Comparison of ENCODE assay signal across 7 cellular contexts in genomic region chr16:2032285-2033056, GRCh38. TPM values are rescaled to one million over a fixed set of nuclear protein-coding genes. Genes with fewer than 3 reads are reported as not detected.
DNase-seq lines count a peak whose midpoint lies in the region; ATAC-seq, FAIRE-seq and TF ChIP-seq lines count a peak whose summit lies in the region.
"Had no signal": no experiment of that assay in that cellular context is flagged by ENCODE, and none has a peak within 500 bp of the region (broad histone marks: within the 10 kb centered on the region; RNA-seq: fewer than 3 reads in every experiment).

No MANE protein-coding gene starts in this region.

- H3K9me3 Mint-ChIP-seq in activated CD8-positive, alpha-beta T cell treated with anti-CD3 and anti-CD28 coated beads for 36 hours: no peaks in the 10 kb centered on the region

- peaks cover 6% of the 10 kb centered on the region for H3K27me3 Mint-ChIP-seq in activated CD8-positive, alpha-beta T cell treated with anti-CD3 and anti-CD28 coated beads for 36 hours

- H3K27ac Mint-ChIP-seq in activated CD8-positive, alpha-beta T cell treated with anti-CD3 and anti-CD28 coated beads for 36 hours: no peak overlapping the region

- H3K36me3 Mint-ChIP-seq in activated CD8-positive, alpha-beta T cell treated with anti-CD3 and anti-CD28 coated beads for 36 hours (ENCODE audit: low read depth): no peaks in the 10 kb centered on the region

- H3K9ac ChIP-seq in kidney (ENCODE audit: low read length in 2 of 2): no peak overlapping the region

- H3K4me1 ChIP-seq in kidney (ENCODE audit: control insufficient read depth in 1 of 2, insufficient read depth in 1 of 2, low read depth in 1 of 2, low read length in 2 of 2): peaks cover 0 to 37% of the 10 kb centered on the region in 2 donors

- intact Hi-C loops in activated CD8-positive, alpha-beta T cell treated with anti-CD3 and anti-CD28 coated beads for 36 hours (cut with micrococcal nuclease): no loop called here
- intact Hi-C loops in kidney (cut with DNase I): no loop called here

- peaks cover 0 to 3% of the 10 kb centered on the region in 2 donors for H3K36me3 ChIP-seq in kidney (ENCODE audit: control insufficient read depth in 1 of 2, insufficient read depth in 2 of 2, low read length in 2 of 2)

- POLR2A ChIA-PET in activated CD8-positive, alpha-beta T cell treated with anti-CD3 and anti-CD28 coated beads for 36 hours (lab: Charles Lee): interaction anchor here (0.7 to 0.9 kb wide), 3 partner anchors 42 to 123 kb away, joined by 3 to 4 read pairs (median 3); partner anchors contain the start of gene TRAF7

- H3K4me1 Mint-ChIP-seq in activated CD8-positive, alpha-beta T cell treated with anti-CD3 and anti-CD28 coated beads for 36 hours (ENCODE audit: low read depth): peaks cover 2% of the 10 kb centered on the region

- peak overlapping the region; percentile 76 to 82 for H3K27ac ChIP-seq in kidney (ENCODE audit: low read depth in 2 of 2, low read length in 2 of 2)

- CTCF ChIA-PET in activated CD8-positive, alpha-beta T cell treated with anti-CD3 and anti-CD28 coated beads for 36 hours (lab: Charles Lee): interaction anchor here (1.1 kb wide), 1 partner anchor 108 kb away, joined by 3 read pairs; no protein-coding TSS in a partner anchor

- peak overlapping the region in 1 of 2 donors; percentile 60 for H3K4me3 ChIP-seq in kidney (ENCODE audit: low read length in 2 of 2)

- no peak for TF ChIP-seq CTCF in activated CD8-positive, alpha-beta T cell treated with anti-CD3 and anti-CD28 coated beads for 36 hours (IDR thresholded peaks at IDR 0.05)
- no peak for TF ChIP-seq CTCF in kidney (IDR thresholded peaks at IDR 0.05; ENCODE audit: borderline replicate concordance, extremely low read depth, insufficient read depth)

- no peak for FAIRE-seq in kidney (lab: Jason Lieb, UNC)
- FAIRE-seq: endometrium had no signal

- ATAC-seq in activated CD8-positive, alpha-beta T cell treated with anti-CD3 and anti-CD28 coated beads for 36 hours: peak; percentile 25
- no peak for ATAC-seq in HG03469 (IDR thresholded peaks at IDR 0.05; ENCODE audit: unreplicated experiment)

- H3K9me3 ChIP-seq in kidney (ENCODE audit: control insufficient read depth in 1 of 2, low read length in 2 of 2): no peaks in the 10 kb centered on the region

- DNase-seq in activated CD8-positive, alpha-beta T cell treated with anti-CD3 and anti-CD28 coated beads for 36 hours: no peak
- no peak for DNase-seq in kidney
- peak; percentile 50 for DNase-seq in superior temporal gyrus (ENCODE audit: extremely low spot score)
- DNase-seq in NCI-H2227 (lab: John Stamatoyannopoulos, UW; ENCODE audit: unreplicated experiment): no peak
- DNase-seq in stimulated activated CD4-positive, alpha-beta T cell treated with anti-CD3 and anti-CD28 coated beads, Interleukin-4, amount 100 ng/mL, for 24 hours: no peak

- H3K4me3 Mint-ChIP-seq in activated CD8-positive, alpha-beta T cell treated with anti-CD3 and anti-CD28 coated beads for 36 hours: no peak overlapping the region

RNA-seq across cellular contexts. Expression of gene NHERF2, which starts 5.8 kb away (rescaled TPM):
- 1 to 10 TPM; 2.8 to 3.0 TPM for total RNA-seq in activated CD8-positive, alpha-beta T cell treated with anti-CD3 and anti-CD28 coated beads for 36 hours
- total RNA-seq in kidney: 238 TPM
- polyA plus RNA-seq in kidney (ENCODE audit: insufficient read depth, low read depth, low replicate concordance): 405 TPM

RNA-seq across cellular contexts. Expression of gene NPW, which starts 12.9 kb away (rescaled TPM):
- 10 to 100 TPM; 24.3 to 28.3 TPM for total RNA-seq in activated CD8-positive, alpha-beta T cell treated with anti-CD3 and anti-CD28 coated beads for 36 hours
- not detected for total RNA-seq in kidney
- not detected for polyA plus RNA-seq in kidney (ENCODE audit: insufficient read depth, low read depth, low replicate concordance)

RNA-seq across cellular contexts. Expression of gene NTHL1, which starts 15.2 kb away (rescaled TPM):
- 10 to 100 TPM; 28.2 to 29.8 TPM for total RNA-seq in activated CD8-positive, alpha-beta T cell treated with anti-CD3 and anti-CD28 coated beads for 36 hours
- total RNA-seq in kidney: 15.3 TPM
- 36.0 TPM for polyA plus RNA-seq in kidney (ENCODE audit: insufficient read depth, low read depth, low replicate concordance)

RNA-seq across cellular contexts. Expression of gene TSC2, which starts 15.3 kb away (rescaled TPM):
- total RNA-seq in activated CD8-positive, alpha-beta T cell treated with anti-CD3 and anti-CD28 coated beads for 36 hours: 10 to 100 TPM; 54.4 to 57.3 TPM
- total RNA-seq in kidney: 151 TPM
- 40.0 TPM for polyA plus RNA-seq in kidney (ENCODE audit: insufficient read depth, low read depth, low replicate concordance)

RNA-seq across cellular contexts. Expression of gene ZNF598, which starts 22.9 kb away (rescaled TPM):
- total RNA-seq in activated CD8-positive, alpha-beta T cell treated with anti-CD3 and anti-CD28 coated beads for 36 hours: 10 to 100 TPM; 85.5 to 90.3 TPM
- total RNA-seq in kidney: 34.9 TPM
- 14.3 TPM for polyA plus RNA-seq in kidney (ENCODE audit: insufficient read depth, low read depth, low replicate concordance)

Comparison
In these comparisons a context has a peak if more than half of its experiments do, and no peak if none do; other contexts are left out.
1. RNA of gene NHERF2, which starts 5.8 kb away (total RNA-seq): 238 TPM in kidney (single experiment); 2.8 to 3.0 TPM in activated CD8-positive, alpha-beta T cell treated with anti-CD3 and anti-CD28 coated beads for 36 hours; every median in the first group is over 10 times any median in the second.
2. RNA of gene NPW, which starts 12.9 kb away (total RNA-seq): 24.3 to 28.3 TPM in activated CD8-positive, alpha-beta T cell treated with anti-CD3 and anti-CD28 coated beads for 36 hours; not detected in kidney (single experiment); every median in the first group is over 10 times any median in the second.